ENCODE assay signal across 16 cellular contexts in genomic region chr4:48766393-48766792, GRCh38. TPM values are rescaled to one million over a fixed set of nuclear protein-coding genes. Genes with fewer than 3 reads are reported as not detected.
DNase-seq lines count a peak whose midpoint lies in the region; ATAC-seq lines count a peak whose summit lies in the region.
"Had no signal": no experiment of that assay in that cellular context is flagged by ENCODE, and none has a peak within 500 bp of the region (broad histone marks: within the 10 kb centered on the region; RNA-seq: fewer than 3 reads in every experiment).

No MANE protein-coding gene starts in this region.

- POLR2A ChIA-PET in naive thymus-derived CD4-positive, alpha-beta T cell (lab: Charles Lee), result no interaction called here

- H3K27me3 ChIP-seq in naive thymus-derived CD4-positive, alpha-beta T cell (ENCODE audit: control insufficient read depth in 2 of 2, insufficient read depth in 2 of 2, low read length in 2 of 2), result no peaks in the 10 kb centered on the region
- H3K27me3 ChIP-seq: pancreas, spleen, tibial artery had no signal

- H3K4me3 ChIP-seq in naive thymus-derived CD4-positive, alpha-beta T cell (ENCODE audit: low read length), result no peak overlapping the region
- H3K4me3 ChIP-seq: pancreas, spleen, tibial artery had no signal

- peaks cover 43 to 83% (median 67%) of the 10 kb centered on the region in 7 donors for H3K4me1 Mint-ChIP-seq in naive thymus-derived CD4-positive, alpha-beta T cell

- H3K36me3 ChIP-seq in naive thymus-derived CD4-positive, alpha-beta T cell (ENCODE audit: control insufficient read depth in 2 of 3, insufficient read depth in 3 of 3, low read length in 3 of 3), result no peaks in the 10 kb centered on the region
- H3K36me3 ChIP-seq: pancreas, tibial artery had no signal

- H3K9me3 ChIP-seq in naive thymus-derived CD4-positive, alpha-beta T cell (ENCODE audit: control insufficient read depth in 2 of 3, low read length in 3 of 3), result no peaks in the 10 kb centered on the region
- H3K9me3 ChIP-seq: Caco-2, pancreas, SK-N-SH, spleen, tibial artery had no signal

- peaks cover 7 to 19% of the 10 kb centered on the region in 2 donors for H3K4me1 ChIP-seq in naive thymus-derived CD4-positive, alpha-beta T cell (ENCODE audit: control insufficient read depth in 2 of 2, insufficient read depth in 2 of 2, low read length in 2 of 2)
- H3K4me1 ChIP-seq: Caco-2, pancreas had no signal

- peak; percentile 39 for DNase-seq in activated CD4-positive, alpha-beta T cell treated with anti-CD3 and anti-CD28 coated beads for 48 hours
- DNase-seq in activated CD4-positive, alpha-beta T cell treated with anti-CD3 and anti-CD28 coated beads, Interleukin-2, amount 50 U/mL, for 4 hours, result no peak
- DNase-seq in naive thymus-derived CD4-positive, alpha-beta T cell, result no peak
- no peak for DNase-seq in NCI-H2029 treated with DMSO at 0.1 percent for 48 hours (lab: John Stamatoyannopoulos, UW)
- no peak for DNase-seq in T-helper 9 cell
- DNase-seq in occipital lobe (lab: John Stamatoyannopoulos, UW), result no peak
- DNase-seq: 8988T; activated effector memory CD4-positive, alpha-beta T cell treated with Interleukin-2 at 50 U/mL for 16 hours; Caco-2; foreskin melanocyte; pancreas; SK-N-SH; spleen; tibial artery had no signal

- H3K27ac Mint-ChIP-seq in naive thymus-derived CD4-positive, alpha-beta T cell, result peak overlapping the region in 4 of 9 donors; percentile 28 to 43 (median 33)

- CTCF ChIA-PET in naive thymus-derived CD4-positive, alpha-beta T cell (lab: Charles Lee), result no interaction called here

- peak overlapping the region in 7 of 10 donors; percentile 2 to 57 (median 32) for H3K4me3 Mint-ChIP-seq in naive thymus-derived CD4-positive, alpha-beta T cell

- intact Hi-C loops in naive thymus-derived CD4-positive, alpha-beta T cell (cut with micrococcal nuclease), result no loop called here

- ATAC-seq in GM19395 (IDR thresholded peaks at IDR 0.05; ENCODE audit: unreplicated experiment), result peak; percentile 74
- ATAC-seq in HG03095 (IDR thresholded peaks at IDR 0.05; ENCODE audit: unreplicated experiment), result peak; percentile 73
- no peak for ATAC-seq in naive thymus-derived CD4-positive, alpha-beta T cell
- ATAC-seq: pancreas had no signal

- H3K36me3 Mint-ChIP-seq in naive thymus-derived CD4-positive, alpha-beta T cell, result peaks cover 6 to 36% (median 26%) of the 10 kb centered on the region in 5 donors

- peaks cover 0 to 6% (median 0%) of the 10 kb centered on the region in 11 donors for H3K9me3 Mint-ChIP-seq in naive thymus-derived CD4-positive, alpha-beta T cell

- H3K27me3 Mint-ChIP-seq in naive thymus-derived CD4-positive, alpha-beta T cell, result no peaks in the 10 kb centered on the region

- no peak overlapping the region for H3K27ac ChIP-seq in naive thymus-derived CD4-positive, alpha-beta T cell (ENCODE audit: low read depth, low read length)
- H3K27ac ChIP-seq: pancreas, spleen, tibial artery had no signal

RNA-seq across cellular contexts. Expression of gene FRYL, which starts 13.7 kb away (rescaled TPM):
- 100 to 1,000 TPM in 4 of 5 experiments, 10 to 100 TPM in 1; 89.5 to 126 (median 112) TPM for total RNA-seq in naive thymus-derived CD4-positive, alpha-beta T cell
- 10 to 100 TPM; 25.4 to 44.1 TPM for polyA plus RNA-seq in naive thymus-derived CD4-positive, alpha-beta T cell
- 94.1 TPM for total RNA-seq in occipital lobe
